In the genomic region with DNA sequence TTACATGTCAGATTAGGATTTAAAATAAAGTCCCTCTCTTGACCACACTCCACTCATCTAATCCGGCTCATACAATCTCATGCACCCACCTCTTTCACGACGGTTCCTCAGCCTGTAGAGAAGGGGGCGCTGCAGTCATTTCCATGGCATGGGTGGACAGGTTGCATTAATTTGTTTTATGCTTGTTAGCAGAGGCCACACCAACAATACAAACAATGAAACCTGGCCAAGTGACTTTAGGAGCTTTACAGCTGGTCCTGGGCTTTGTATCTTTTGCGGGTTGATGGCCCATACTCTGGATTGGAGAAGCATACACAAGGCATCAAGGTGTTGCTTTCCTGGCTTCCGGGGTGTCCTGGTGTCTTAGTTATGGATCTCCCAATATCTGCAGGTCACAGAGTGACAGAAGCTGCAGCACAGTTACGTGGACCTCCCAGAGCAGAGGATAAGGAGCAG, we compare ENCODE assay signal across 8 cellular contexts.
DNase-seq lines count a peak whose midpoint lies in the region; ATAC-seq and TF ChIP-seq lines count a peak whose summit lies in the region.

No MANE protein-coding gene starts in this region.

- no peak overlapping the region for H3K4me3 ChIP-seq in choroid plexus epithelial cell (ENCODE audit: low read depth, low read length)

- DNase-seq in SHP77 (lab: John Stamatoyannopoulos, UW) (peak; percentile 28 to 49), SHP77 treated with DMSO at 0.1 percent for 48 hours (lab: John Stamatoyannopoulos, UW) (no peak), MV-4-11 (lab: John Stamatoyannopoulos, UW) (peak; percentile 10), choroid plexus epithelial cell (ENCODE audit: low read depth) (peak; percentile 86), retina (peak; percentile 15), NCI-H2196 treated with DMSO at 0.1 percent for 48 hours (lab: John Stamatoyannopoulos, UW; ENCODE audit: unreplicated experiment) (no peak), GDM1 (lab: John Stamatoyannopoulos, UW) (no peak)

- ATAC-seq in GM18517 (IDR thresholded peaks at IDR 0.05; ENCODE audit: unreplicated experiment) = no peak

- peak; percentile 95 for TF ChIP-seq CTCF in choroid plexus epithelial cell (conservative IDR thresholded peaks at IDR 0.05; ENCODE audit: low read depth, low read length)

Comparison
In these comparisons a context has a peak if more than half of its experiments do, and no peak if none do; other contexts are left out.
1. DNase-seq: peak in SHP77 (2 of 2), MV-4-11 (single experiment), choroid plexus epithelial cell (single experiment) and retina (single experiment); none in SHP77 treated with DMSO at 0.1 percent for 48 hours (single experiment), NCI-H2196 treated with DMSO at 0.1 percent for 48 hours (single experiment) and GDM1 (single experiment).